Comparison of ENCODE assay signal across 27 cellular contexts in the genomic region with DNA sequence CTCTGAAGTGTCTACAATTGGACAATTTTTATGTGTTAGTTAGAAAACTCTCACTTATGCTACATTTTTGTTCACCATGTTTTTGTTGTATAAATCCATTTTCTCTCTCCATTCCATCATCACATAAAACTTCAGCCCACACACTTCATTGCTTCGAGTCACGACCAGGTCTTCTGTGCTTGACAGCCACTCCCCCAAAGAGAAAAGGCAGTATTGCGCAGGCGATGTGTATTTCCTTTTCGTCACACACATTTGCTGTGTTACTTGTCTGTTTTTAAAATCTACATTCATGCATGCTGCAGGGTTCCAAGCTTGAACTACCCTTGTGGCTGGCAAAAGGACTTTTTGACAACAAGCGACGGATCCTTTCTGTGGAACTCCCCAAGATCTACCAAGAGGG.
"Had no signal": no experiment of that assay in that cellular context is flagged by ENCODE, and none has a peak within 500 bp of the region (broad histone marks: within the 10 kb centered on the region; RNA-seq: fewer than 3 reads in every experiment).

No MANE protein-coding gene starts in this region.

- H3K27me3 ChIP-seq: neutrophil, right lobe of liver, sigmoid colon, stomach, thyroid gland, tibial nerve, upper lobe of left lung, vagina had no signal

- H3K27me3 Mint-ChIP-seq: natural killer cell treated with Interleukin-12 subunit alpha and Interleukin-12 subunit beta and Interleukin-15 and Interleukin-18, amount 100 ng/mL, for 72 hours; progenitor cell of endocrine pancreas; stimulated activated naive B cell treated with anti-CD40 and anti-IgM and Interleukin-4, amounts not matched to agents 10 μg/mL and 1 μg/mL and 100 μg/mL, for 72 hours; stimulated activated naive CD8-positive, alpha-beta T cell treated with anti-CD3 and anti-CD28 coated beads, Interleukin-15, Interleukin-2, amounts not matched to agents 100 ng/mL and 50 ng/mL, for 24 hours had no signal

- H3K4me3 ChIP-seq: psoas muscle, right lobe of liver, sigmoid colon, stomach, thoracic aorta, thyroid gland, tibial nerve, upper lobe of left lung, vagina had no signal

- H3K36me3 ChIP-seq: neutrophil, right lobe of liver, sigmoid colon, thoracic aorta, thyroid gland, vagina had no signal

- H3K27ac ChIP-seq: neutrophil, parathyroid adenoma, psoas muscle, right lobe of liver, sigmoid colon, stomach, thoracic aorta, thyroid gland, tibial nerve, upper lobe of left lung, vagina had no signal

- H3K36me3 Mint-ChIP-seq: natural killer cell treated with Interleukin-12 subunit alpha and Interleukin-12 subunit beta and Interleukin-15 and Interleukin-18, amount 100 ng/mL, for 72 hours had no signal

- H3K4me1 ChIP-seq: parathyroid adenoma, psoas muscle, right lobe of liver, sigmoid colon, stomach, thyroid gland, tibial nerve, upper lobe of left lung, vagina had no signal

- H3K9me3 ChIP-seq: neutrophil, psoas muscle, right lobe of liver, sigmoid colon, stomach, thoracic aorta, thyroid gland, tibial nerve, upper lobe of left lung, vagina had no signal

- DNase-seq: nephron progenitor cell; posterior cingulate gyrus; psoas muscle; right cardiac atrium; right lobe of liver; sigmoid colon; small intestine; stimulated activated CD4-positive, alpha-beta T cell treated with anti-CD3 and anti-CD28 coated beads, Interleukin-15, amount 100 ng/mL, for 24 hours; stimulated activated CD4-positive, alpha-beta T cell treated with anti-CD3 and anti-CD28 coated beads, Interleukin-2, amount 100 ng/mL, for 24 hours; stimulated activated CD4-positive, alpha-beta T cell treated with anti-CD3 and anti-CD28 coated beads, Interleukin-2, amount 100 ng/mL, for 48 hours; stimulated activated CD4-positive, alpha-beta T cell treated with anti-CD3 and anti-CD28 coated beads, Interleukin-4, amount 100 ng/mL, for 24 hours; stimulated activated naive B cell treated with anti-CD40 and anti-IgM and Interleukin-4, amounts not matched to agents 10 μg/mL and 1 μg/mL and 100 μg/mL, for 72 hours; stimulated activated naive CD4-positive, alpha-beta T cell treated with Interleukin-2 at 50 U/mL for 16 hours; stomach; thyroid gland; trophoblast cell; upper lobe of left lung had no signal

- ATAC-seq: natural killer cell treated with Interleukin-12 subunit alpha and Interleukin-12 subunit beta and Interleukin-15 and Interleukin-18, amount 100 ng/mL, for 72 hours; psoas muscle; right cardiac atrium; right lobe of liver; stimulated activated effector memory CD8-positive, alpha-beta T cell treated with anti-CD3 and anti-CD28 coated beads, Interleukin-12 subunit alpha, Interleukin-12 subunit beta, amount 100 ng/mL, for 72 hours; stimulated activated naive B cell treated with anti-CD40 and anti-IgM and Interleukin-4, amounts not matched to agents 10 μg/mL and 1 μg/mL and 100 μg/mL, for 72 hours had no signal

- H3K9me3 Mint-ChIP-seq: natural killer cell treated with Interleukin-12 subunit alpha and Interleukin-12 subunit beta and Interleukin-15 and Interleukin-18, amount 100 ng/mL, for 72 hours; stimulated activated effector memory CD8-positive, alpha-beta T cell treated with anti-CD3 and anti-CD28 coated beads, Interleukin-12 subunit alpha, Interleukin-12 subunit beta, amount 100 ng/mL, for 72 hours; stimulated activated naive CD8-positive, alpha-beta T cell treated with anti-CD3 and anti-CD28 coated beads, Interleukin-15, Interleukin-2, amounts not matched to agents 100 ng/mL and 50 ng/mL, for 24 hours had no signal

- H3K4me3 Mint-ChIP-seq: natural killer cell treated with Interleukin-12 subunit alpha and Interleukin-12 subunit beta and Interleukin-15 and Interleukin-18, amount 100 ng/mL, for 72 hours; nephron progenitor cell; neural crest cell; stimulated activated effector memory CD8-positive, alpha-beta T cell treated with anti-CD3 and anti-CD28 coated beads, Interleukin-12 subunit alpha, Interleukin-12 subunit beta, amount 100 ng/mL, for 72 hours; stimulated activated naive B cell treated with anti-CD40 and anti-IgM and Interleukin-4, amounts not matched to agents 10 μg/mL and 1 μg/mL and 100 μg/mL, for 72 hours; stimulated activated naive CD8-positive, alpha-beta T cell treated with anti-CD3 and anti-CD28 coated beads, Interleukin-15, Interleukin-2, amounts not matched to agents 100 ng/mL and 50 ng/mL, for 24 hours had no signal

- H3K27ac Mint-ChIP-seq: natural killer cell treated with Interleukin-12 subunit alpha and Interleukin-12 subunit beta and Interleukin-15 and Interleukin-18, amount 100 ng/mL, for 72 hours; progenitor cell of endocrine pancreas; stimulated activated effector memory CD8-positive, alpha-beta T cell treated with anti-CD3 and anti-CD28 coated beads, Interleukin-12 subunit alpha, Interleukin-12 subunit beta, amount 100 ng/mL, for 72 hours; stimulated activated naive B cell treated with anti-CD40 and anti-IgM and Interleukin-4, amounts not matched to agents 10 μg/mL and 1 μg/mL and 100 μg/mL, for 72 hours; stimulated activated naive CD8-positive, alpha-beta T cell treated with anti-CD3 and anti-CD28 coated beads, Interleukin-15, Interleukin-2, amounts not matched to agents 100 ng/mL and 50 ng/mL, for 24 hours had no signal

- H3K4me1 Mint-ChIP-seq: nephron progenitor cell; neural crest cell; stimulated activated naive B cell treated with anti-CD40 and anti-IgM and Interleukin-4, amounts not matched to agents 10 μg/mL and 1 μg/mL and 100 μg/mL, for 72 hours had no signal
